Comparison of ENCODE assay signal across 8 cellular contexts in genomic region chr14:100376751-100377171, GRCh38. TPM values are rescaled to one million over a fixed set of nuclear protein-coding genes. Genes with fewer than 3 reads are reported as not detected.
A peak's percentile ranks its signal among the peaks of the same experiment; 100 is the strongest.
DNase-seq lines count a peak whose midpoint lies in the region; ATAC-seq and TF ChIP-seq lines count a peak whose summit lies in the region.

No MANE protein-coding gene starts in this region.

- no peaks in the 10 kb centered on the region for H3K27me3 Mint-ChIP-seq in nephron (ENCODE audit: low read depth)

- H3K9me2 ChIP-seq in OCI-LY1 (ENCODE audit: low read depth, low read length): no peaks in the 10 kb centered on the region

- no peaks in the 10 kb centered on the region for H3K9me3 Mint-ChIP-seq in nephron

- H3K27ac Mint-ChIP-seq in nephron: peak overlapping the region; percentile 96 to 97 (median 96)

- H3K4me3 ChIP-seq in OCI-LY1 (ENCODE audit: low read depth, low read length, poor library complexity, severe bottlenecking): peak overlapping the region; percentile 89
- peak overlapping the region; percentile 62 to 98 (median 88) for H3K4me3 ChIP-seq in dorsolateral prefrontal cortex

- H3K36me3 ChIP-seq in OCI-LY1 (ENCODE audit: insufficient read depth, low read length): 0 out of 2 replicates have a peak, but pooled peaks cover 5% of the 10 kb centered on the region

- H3K4me2 ChIP-seq in OCI-LY1 (ENCODE audit: low read length): peak overlapping the region; percentile 88

- peak overlapping the region; percentile 24; the same call in 1 of the 2 replicates for H2AFZ ChIP-seq in OCI-LY1 (ENCODE audit: low read length)

- H3K36me3 Mint-ChIP-seq in nephron (ENCODE audit: low read depth): no peaks in the 10 kb centered on the region

- peaks cover 27% of the 10 kb centered on the region for H3K4me1 ChIP-seq in OCI-LY1 (ENCODE audit: insufficient read depth, low read length, severe bottlenecking)

- intact Hi-C loops in dorsolateral prefrontal cortex (cut with DNase I): loop anchor here (1.0 to 10.0 kb wide), 6 partner anchors 69 to 392 kb away; partner anchors contain the start of genes SLC25A29 (in 1 of the 2) and YY1 (in 1 of the 2)

- peak overlapping the region; percentile 64 for H3K9ac ChIP-seq in OCI-LY1 (ENCODE audit: low read length)

- TF ChIP-seq CTCF in GM12873 (IDR thresholded peaks at IDR 0.05; ENCODE audit: insufficient read depth, low read depth, low read length, missing control alignments) (peak; percentile 16), OCI-LY1 (IDR thresholded peaks at IDR 0.05; ENCODE audit: low read length) (no peak), dorsolateral prefrontal cortex (IDR thresholded peaks at IDR 0.05 in 54 of 56, conservative IDR thresholded peaks at IDR 0.05 in 2 of 56; ENCODE audit: low read depth in 1 of 56, partially characterized antibody in 56 of 56) (peak in 2 of 56 donors; percentile 15 to 23), nephron (IDR thresholded peaks at IDR 0.05; ENCODE audit: unreplicated experiment in 3 of 3) (no peak)

- H4K20me1 ChIP-seq in OCI-LY1 (ENCODE audit: insufficient read depth, low read length): no peaks in the 10 kb centered on the region

- H3F3A ChIP-seq in OCI-LY1 (ENCODE audit: insufficient read depth, low read length): no peaks in the 10 kb centered on the region

- no peaks in the 10 kb centered on the region for H3K79me2 ChIP-seq in OCI-LY1 (ENCODE audit: insufficient read depth, low read length)

- peak overlapping the region; percentile 94 to 96 (median 94) for H3K4me3 Mint-ChIP-seq in nephron

- H3K27me3 ChIP-seq in OCI-LY1 (ENCODE audit: insufficient read depth, low read length) (no peaks in the 10 kb centered on the region), dorsolateral prefrontal cortex (no peaks in the 10 kb centered on the region)

- ATAC-seq in HG02870 (IDR thresholded peaks at IDR 0.05; ENCODE audit: unreplicated experiment) (no peak), GM19035 (IDR thresholded peaks at IDR 0.05; ENCODE audit: unreplicated experiment) (no peak), HG03159 (IDR thresholded peaks at IDR 0.05; ENCODE audit: unreplicated experiment) (no peak)

- DNase-seq in dorsolateral prefrontal cortex: no peak
- no peak for DNase-seq in NCI-H748 treated with DMSO at 0.1 percent for 48 hours (lab: John Stamatoyannopoulos, UW)

- H3K9me3 ChIP-seq in OCI-LY1 (ENCODE audit: low read length): no peaks in the 10 kb centered on the region

- H3K27ac ChIP-seq in OCI-LY1 (ENCODE audit: low read depth, low read length, poor library complexity, severe bottlenecking) (peak overlapping the region; percentile 45), dorsolateral prefrontal cortex (peak overlapping the region in 55 of 59 donors; percentile 13 to 95 (median 82))

- H3K4me1 Mint-ChIP-seq in nephron: peaks cover 37% of the 10 kb centered on the region

RNA-seq across cellular contexts. Expression of gene WDR25, which starts 0.5 kb away (rescaled TPM):
- 10 to 100 TPM in 107 of 120 experiments, 1 to 10 TPM in 13; 7.7 to 18.9 (median 12.5) TPM for total RNA-seq in dorsolateral prefrontal cortex

RNA-seq across cellular contexts. Expression of gene SLC25A47, which starts 53.6 kb away (rescaled TPM):
- under 1 TPM in 5 of 120 experiments, not detected in 115; 0.28 to 0.36 (median 0.32) TPM for total RNA-seq in dorsolateral prefrontal cortex
